ENCODE assay signal across 15 cellular contexts in the genomic region with DNA sequence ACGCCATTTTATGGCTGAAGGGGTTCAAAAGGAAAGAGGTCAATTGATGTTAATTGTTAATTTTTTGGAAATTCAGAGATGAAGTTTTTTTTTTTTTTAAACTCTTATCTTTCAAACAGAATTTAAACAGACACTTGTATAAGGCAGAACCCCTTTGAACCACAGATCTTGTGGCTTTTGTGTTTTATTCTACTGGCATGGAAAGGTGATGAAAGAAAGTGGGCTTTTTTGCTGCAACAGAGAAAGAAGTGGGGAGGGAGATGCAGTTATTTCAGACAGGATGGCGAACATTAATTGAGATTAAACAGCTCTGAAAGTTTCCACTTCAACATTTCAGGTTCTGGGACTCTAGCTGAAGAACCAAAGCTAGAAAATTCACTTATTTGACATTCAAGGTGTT.
"Had no signal": no experiment of that assay in that cellular context is flagged by ENCODE, and none has a peak within 500 bp of the region (broad histone marks: within the 10 kb centered on the region; RNA-seq: fewer than 3 reads in every experiment).

No MANE protein-coding gene starts in this region.

- H3K9me3 ChIP-seq: pancreas, tibial artery had no signal

- H3K4me3 ChIP-seq: body of pancreas, hepatocyte, pancreas, tibial artery had no signal

- ATAC-seq: activated CD8-positive, alpha-beta memory T cell treated with anti-CD3 and anti-CD28 coated beads, Interleukin-2, amount 10 ng/mL, durations not matched to agents 7 days and 5 days; body of pancreas; left lobe of liver; pancreas; sciatic nerve; SK-N-SH treated with all-trans-retinoic acid at 6 μM for 48 hours had no signal

- H3K27ac ChIP-seq: body of pancreas, hepatocyte, pancreas, WERI-Rb-1 had no signal

- DNase-seq: activated CD4-positive, alpha-beta T cell treated with anti-CD3 and anti-CD28 coated beads, Interleukin-2, amount 50 U/mL, for 1 hour; activated CD8-positive, alpha-beta memory T cell treated with anti-CD3 and anti-CD28 coated beads, Interleukin-2, amount 10 ng/mL, durations not matched to agents 7 days and 5 days; activated gamma-delta T cell; activated T-cell treated with anti-CD3 and anti-CD28 coated beads, Interleukin-2, amount 50 U/mL, for 1 hour; amygdala; body of pancreas; caudate nucleus; pancreas; tibial artery; WERI-Rb-1 had no signal

- H3K27me3 ChIP-seq: body of pancreas, hepatocyte, pancreas, tibial artery had no signal

- H3K27ac Mint-ChIP-seq: activated CD8-positive, alpha-beta memory T cell treated with anti-CD3 and anti-CD28 coated beads, Interleukin-2, amount 10 ng/mL, durations not matched to agents 7 days and 5 days; T-helper 1 cell treated with Interleukin-12 subunit alpha and Interleukin-12 subunit beta and Interleukin-4 antibody, amounts not matched to agents 30 μg/mL and 1 μg/mL, for 36 hours had no signal

- H3K36me3 ChIP-seq: pancreas, tibial artery, WERI-Rb-1 had no signal

- H3K4me1 ChIP-seq: pancreas had no signal

- H3K4me3 Mint-ChIP-seq: activated CD8-positive, alpha-beta memory T cell treated with anti-CD3 and anti-CD28 coated beads, Interleukin-2, amount 10 ng/mL, durations not matched to agents 7 days and 5 days; T-helper 1 cell treated with Interleukin-12 subunit alpha and Interleukin-12 subunit beta and Interleukin-4 antibody, amounts not matched to agents 30 μg/mL and 1 μg/mL, for 36 hours had no signal
